ENCODE assay signal across 23 cellular contexts in the genomic region with DNA sequence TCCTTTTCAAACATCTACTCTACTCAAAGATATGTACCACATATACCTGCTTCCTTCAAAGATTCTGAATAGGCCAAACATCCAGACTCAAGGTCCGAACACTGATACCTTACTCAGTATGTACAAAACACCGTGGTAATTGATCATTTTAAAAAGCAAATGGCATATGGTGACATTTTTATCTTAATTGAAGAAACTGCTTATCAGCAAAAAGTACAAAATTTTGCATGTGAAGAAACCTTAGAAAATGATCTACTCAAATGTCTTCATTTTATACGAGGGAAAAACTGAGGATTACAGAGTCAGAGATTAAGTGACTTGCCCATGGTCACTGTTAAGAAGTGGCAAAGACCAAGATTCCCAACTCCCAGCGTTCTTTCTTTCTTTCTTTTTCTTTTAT.
DNase-seq lines count a peak whose midpoint lies in the region; ATAC-seq, FAIRE-seq and TF ChIP-seq lines count a peak whose summit lies in the region.
"Had no signal": no experiment of that assay in that cellular context is flagged by ENCODE, and none has a peak within 500 bp of the region (broad histone marks: within the 10 kb centered on the region; RNA-seq: fewer than 3 reads in every experiment).

No MANE protein-coding gene starts in this region.

- H2BK120ac ChIP-seq in IMR-90 (ENCODE audit: low read depth, low read length): no peak overlapping the region

- H3K4me3 ChIP-seq in HepG2 (replicated peaks in 1 of 3; ENCODE audit: insufficient read depth in 1 of 3, low read depth in 2 of 3, low read length in 3 of 3): no peak overlapping the region
- H3K4me3 ChIP-seq in right lobe of liver: no peak overlapping the region
- H3K4me3 ChIP-seq in IMR-90 (ENCODE audit: insufficient read depth, low read depth, low read length): no peak overlapping the region
- no peak overlapping the region for H3K4me3 ChIP-seq in K562
- H3K4me3 ChIP-seq: BLaER1, GM12878 had no signal

- H4K20me1 ChIP-seq in HepG2 (ENCODE audit: insufficient read depth, low read length) (no peaks in the 10 kb centered on the region), IMR-90 (ENCODE audit: insufficient read depth, low read length) (no peaks in the 10 kb centered on the region), K562 (replicated peaks; ENCODE audit: control insufficient read depth, insufficient read depth, low read length) (no peaks in the 10 kb centered on the region)
- H4K20me1 ChIP-seq: BLaER1 had no signal

- no peak overlapping the region for H2AK5ac ChIP-seq in IMR-90 (ENCODE audit: low read depth, low read length)

- CTCF ChIA-PET in HepG2 (lab: Yijun Ruan, JAX; ENCODE audit: low intra/inter-chr PET ratio, low total read pairs): no interaction called here
- CTCF ChIA-PET in IMR-90 (lab: Yijun Ruan, JAX): no interaction called here
- CTCF ChIA-PET in K562 (lab: Yijun Ruan, JAX; ENCODE audit: low intra/inter-chr PET ratio): no interaction called here

- TF ChIP-seq POLR2A in HepG2 (IDR thresholded peaks at IDR 0.05; ENCODE audit: insufficient read depth in 1 of 2, low read depth in 2 of 2, low read length in 2 of 2): no peak
- TF ChIP-seq POLR2A in right lobe of liver (IDR thresholded peaks at IDR 0.05): no peak
- no peak for TF ChIP-seq POLR2A in IMR-90 (IDR thresholded peaks at IDR 0.05; ENCODE audit: low read depth, low read length)
- TF ChIP-seq POLR2A in K562 (conservative IDR thresholded peaks at IDR 0.05): no peak

- H3K9me1 ChIP-seq in IMR-90 (ENCODE audit: insufficient read depth, low read length) (no peaks in the 10 kb centered on the region), K562 (ENCODE audit: control insufficient read depth, insufficient read depth, low read length) (no peaks in the 10 kb centered on the region)

- dilution Hi-C loops in IMR-90 (cut with HindIII; ENCODE audit: low sequenced_read_pairs, unreplicated experiment): no loop called here

- peaks cover 0 to 3% of the 10 kb centered on the region in 2 experiments; a peak in 2 of 5 replicates for H3K36me3 ChIP-seq in HepG2 (replicated peaks in 1 of 2; ENCODE audit: control insufficient read depth in 1 of 2, insufficient read depth in 2 of 2, low read length in 2 of 2)
- no peaks in the 10 kb centered on the region for H3K36me3 ChIP-seq in right lobe of liver
- no peaks in the 10 kb centered on the region for H3K36me3 ChIP-seq in IMR-90 (ENCODE audit: control insufficient read depth, insufficient read depth, low read length)
- H3K36me3 ChIP-seq in K562 (ENCODE audit: control insufficient read depth, insufficient read depth, low read length): no peaks in the 10 kb centered on the region
- H3K36me3 ChIP-seq: BE2C, BLaER1 had no signal

- TF ChIP-seq RAD21 in HepG2 (CRISPR knock-in tag; IDR thresholded peaks at IDR 0.05) (no peak), IMR-90 (IDR thresholded peaks at IDR 0.05; ENCODE audit: low read length) (no peak), K562 (CRISPR knock-in tag; conservative IDR thresholded peaks at IDR 0.05 in 1 of 2, IDR thresholded peaks at IDR 0.05 in 1 of 2) (no peak)

- intact Hi-C loops in HepG2 (cut with micrococcal nuclease; ENCODE audit: unreplicated experiment): no loop called here
- intact Hi-C loops in right lobe of liver (cut with DNase I): no loop called here
- intact Hi-C loops in IMR-90 (cut with micrococcal nuclease): no loop called here
- intact Hi-C loops in K562 (cut with micrococcal nuclease): no loop called here

- no peak overlapping the region for H3K27ac ChIP-seq in HepG2 (ENCODE audit: extremely low read length, insufficient read depth, low read length)
- H3K27ac ChIP-seq in right lobe of liver: no peak overlapping the region
- no peak overlapping the region for H3K27ac ChIP-seq in IMR-90 (ENCODE audit: insufficient read depth, low read length)
- no peak overlapping the region for H3K27ac ChIP-seq in K562 (ENCODE audit: extremely low read depth, low read depth, low read length)
- no peak overlapping the region for H3K27ac ChIP-seq in substantia nigra (ENCODE audit: low read depth, low read length, poor library complexity, severe bottlenecking)
- H3K27ac ChIP-seq: 22Rv1, BLaER1 had no signal

- no peak overlapping the region for H4K91ac ChIP-seq in IMR-90 (ENCODE audit: insufficient read depth, low read depth, low read length)

- BruUV-seq in HepG2 (replicated peaks; lab: Mats Ljungman, UMichigan) (no TSS peak), IMR-90 (replicated peaks; lab: Mats Ljungman, UMichigan) (no TSS peak), K562 (replicated peaks; lab: Mats Ljungman, UMichigan) (no TSS peak)

- no peak overlapping the region for H3K56ac ChIP-seq in IMR-90 (ENCODE audit: extremely low read depth, insufficient read depth, low read length)

- H2AFZ ChIP-seq in HepG2 (ENCODE audit: low read length) (no peak overlapping the region), IMR-90 (replicated peaks; ENCODE audit: low read length, poor library complexity) (no peak overlapping the region), K562 (ENCODE audit: low read depth, low read length) (no peak overlapping the region)

- H3K14ac ChIP-seq in IMR-90 (replicated peaks; ENCODE audit: low read depth, low read length): no peak overlapping the region

- no peak for TF ChIP-seq EP300 in HepG2 (IDR thresholded peaks at IDR 0.05; ENCODE audit: low read depth in 2 of 2, low read length in 2 of 2)
- TF ChIP-seq EP300 in HepG2 (CRISPR knock-in tag; IDR thresholded peaks at IDR 0.05; ENCODE audit: borderline replicate concordance): no peak
- TF ChIP-seq EP300 in K562 (IDR thresholded peaks at IDR 0.05; ENCODE audit: low read length): no peak

- TF ChIP-seq CTCF in HepG2 (CRISPR knock-in tag; IDR thresholded peaks at IDR 0.05) (no peak), right lobe of liver (IDR thresholded peaks at IDR 0.05) (no peak), IMR-90 (conservative IDR thresholded peaks at IDR 0.05; ENCODE audit: low read depth, low read length) (no peak), K562 (IDR thresholded peaks at IDR 0.05 in 2 of 3, conservative IDR thresholded peaks at IDR 0.05 in 1 of 3; ENCODE audit: insufficient read depth in 2 of 3, low read depth in 1 of 3, low read length in 3 of 3) (no peak)

- H3K79me1 ChIP-seq in IMR-90 (ENCODE audit: low read depth in 1 of 2, low read length in 2 of 2): no peaks in the 10 kb centered on the region

- H3K27me3 ChIP-seq in HepG2 (ENCODE audit: control insufficient read depth in 1 of 2, insufficient read depth in 2 of 2, low read length in 2 of 2) (no peaks in the 10 kb centered on the region), right lobe of liver (no peaks in the 10 kb centered on the region), IMR-90 (ENCODE audit: control insufficient read depth, insufficient read depth, low read length) (no peaks in the 10 kb centered on the region; the same call in 1 of the 2 replicates), K562 (ENCODE audit: control insufficient read depth in 2 of 2, insufficient read depth in 2 of 2, low read length in 2 of 2) (peaks cover 6 to 10% of the 10 kb centered on the region in 2 experiments; a peak in 3 of 5 replicates)
- H3K27me3 ChIP-seq: BE2C, BLaER1 had no signal

- H2BK15ac ChIP-seq in IMR-90 (ENCODE audit: low read depth, low read length): no peak overlapping the region

- no peak overlapping the region for H3K18ac ChIP-seq in IMR-90 (ENCODE audit: low read depth, low read length)

- ATAC-seq in HepG2 (no peak), right lobe of liver (no peak), IMR-90 (ENCODE audit: low read depth) (no peak), K562 (no peak)
- ATAC-seq: GM12878 had no signal

- no peak overlapping the region for H2BK20ac ChIP-seq in IMR-90 (ENCODE audit: low read depth, low read length)

- no peak overlapping the region for H2BK5ac ChIP-seq in IMR-90 (ENCODE audit: low read depth, low read length, poor library complexity, severe bottlenecking)

- FAIRE-seq in HepG2 (lab: Jason Lieb, UNC) (no peak), K562 (lab: Jason Lieb, UNC) (no peak)
- FAIRE-seq: GM12878 had no signal

- in situ Hi-C loops in HepG2 (cut with HindIII; ENCODE audit: extremely low pct_ligation_motif_present, low pct_unique_long_range_greater_than_20kb) (no loop called here), IMR-90 (cut with MboI; ENCODE audit: low sequenced_read_pairs) (no loop called here), K562 (cut with MboI) (no loop called here)

- H3K9me3 ChIP-seq in HepG2 (ENCODE audit: low read length): no peaks in the 10 kb centered on the region
- H3K9me3 ChIP-seq in right lobe of liver: no peaks in the 10 kb centered on the region
- no peaks in the 10 kb centered on the region for H3K9me3 ChIP-seq in IMR-90 (ENCODE audit: control insufficient read depth, insufficient read depth, low read length)
- H3K9me3 ChIP-seq in K562 (replicated peaks; ENCODE audit: control insufficient read depth, insufficient read depth, low read depth, low read length): no peaks in the 10 kb centered on the region
- H3K9me3 ChIP-seq: BE2C, BLaER1 had no signal

- WGBS in HepG2 (ENCODE audit: low lambda C conversion rate): 94% methylated on average over 4 of the region's 4 CpGs
- WGBS in right lobe of liver (ENCODE audit: insufficient coverage, low coverage, low lambda C conversion rate, missing lambda C conversion rate): 76% methylated on average over 4 of the region's 4 CpGs
- WGBS in IMR-90 (ENCODE audit: extremely low coverage in 2 of 2, insufficient read length in 1 of 2), 2 experiments: no CpG with 5 or more reads among the region's 4 CpGs
- WGBS in K562 (ENCODE audit: insufficient coverage, low coverage, missing lambda C conversion rate): 6% methylated on average over 4 of the region's 4 CpGs

- H4K5ac ChIP-seq in IMR-90 (ENCODE audit: low read depth, low read length): no peak overlapping the region

- POLR2A ChIA-PET in HepG2 (lab: Yijun Ruan, JAX): no interaction called here
- POLR2A ChIA-PET in IMR-90 (lab: Charles Lee; ENCODE audit: unreplicated experiment): no interaction called here
- POLR2A ChIA-PET in K562 (lab: Yijun Ruan, JAX): interaction anchor here (0.8 to 0.9 kb wide), 2 partner anchors 11 to 201 kb away, joined by 3 read pairs; no protein-coding TSS in a partner anchor

- H2AK9ac ChIP-seq in IMR-90 (replicated peaks; ENCODE audit: low read depth, low read length, poor library complexity): no peak overlapping the region

- H3K23ac ChIP-seq in IMR-90 (ENCODE audit: low read depth, low read length): no peak overlapping the region

- DNase-seq in HepG2 (ENCODE audit: low spot score) (no peak), right lobe of liver (no peak), IMR-90 (no peak), K562 (ENCODE audit: extremely low read depth in 1 of 4, low spot score in 3 of 4) (no peak), substantia nigra (lab: John Stamatoyannopoulos, UW) (no peak), NCI-H524 treated with DMSO at 0.1 percent for 48 hours (lab: John Stamatoyannopoulos, UW) (no peak)
- DNase-seq: ACHN; BE2C; C1 segment of cervical spinal cord; CD4-positive, alpha-beta memory T cell; CD4-positive, CD25-positive, alpha-beta regulatory T cell; CD8-positive, alpha-beta memory T cell; COR-L47; DMS 273 treated with DMSO at 0.1 percent for 48 hours; DMS153; DMS53; DMS79; DND-41; EL; GDM1 had no signal

- H3K79me2 ChIP-seq in HepG2 (ENCODE audit: insufficient read depth, low read length): peaks cover 5% of the 10 kb centered on the region
- H3K79me2 ChIP-seq in K562 (ENCODE audit: control insufficient read depth, insufficient read depth, low read length): no peaks in the 10 kb centered on the region

- H3K4me2 ChIP-seq in HepG2 (ENCODE audit: low read depth, low read length) (no peak overlapping the region), IMR-90 (ENCODE audit: low read depth, low read length) (no peak overlapping the region), K562 (ENCODE audit: insufficient read depth, low read length) (no peak overlapping the region)
- H3K4me2 ChIP-seq: BLaER1 had no signal

- H3K4me1 ChIP-seq in HepG2 (ENCODE audit: insufficient read depth, low read length): peaks cover 15% of the 10 kb centered on the region
- no peaks in the 10 kb centered on the region for H3K4me1 ChIP-seq in right lobe of liver
- H3K4me1 ChIP-seq in IMR-90 (ENCODE audit: control insufficient read depth, insufficient read depth, low read length): no peaks in the 10 kb centered on the region
- no peaks in the 10 kb centered on the region for H3K4me1 ChIP-seq in K562 (replicated peaks in 1 of 2; ENCODE audit: control insufficient read depth in 2 of 2, insufficient read depth in 2 of 2, low read length in 2 of 2)
- H3K4me1 ChIP-seq: BE2C, BLaER1 had no signal

- H3K4ac ChIP-seq in IMR-90 (ENCODE audit: low read depth, low read length): no peak overlapping the region

- H3K9ac ChIP-seq in HepG2 (ENCODE audit: insufficient read depth, low read depth, low read length): no peak overlapping the region
- no peak overlapping the region for H3K9ac ChIP-seq in IMR-90 (ENCODE audit: low read depth, low read length)
- H3K9ac ChIP-seq in K562 (ENCODE audit: insufficient read depth in 1 of 2, low read depth in 2 of 2, low read length in 2 of 2): no peak overlapping the region
- H3K9ac ChIP-seq: BLaER1 had no signal

- H4K8ac ChIP-seq in IMR-90 (ENCODE audit: low read depth in 2 of 2, low read length in 2 of 2): no peak overlapping the region

Comparison
In these comparisons a context has a peak if more than half of its experiments do, and no peak if none do; other contexts are left out.
1. Of the 241 proteins assayed by ChIP-seq in both HepG2 and K562: peak only in HepG2: MAFK; only in K562: MAFG; in both: MAFF; in neither: 238.